Comparison of ENCODE assay signal across 1 cellular context in the genomic region with DNA sequence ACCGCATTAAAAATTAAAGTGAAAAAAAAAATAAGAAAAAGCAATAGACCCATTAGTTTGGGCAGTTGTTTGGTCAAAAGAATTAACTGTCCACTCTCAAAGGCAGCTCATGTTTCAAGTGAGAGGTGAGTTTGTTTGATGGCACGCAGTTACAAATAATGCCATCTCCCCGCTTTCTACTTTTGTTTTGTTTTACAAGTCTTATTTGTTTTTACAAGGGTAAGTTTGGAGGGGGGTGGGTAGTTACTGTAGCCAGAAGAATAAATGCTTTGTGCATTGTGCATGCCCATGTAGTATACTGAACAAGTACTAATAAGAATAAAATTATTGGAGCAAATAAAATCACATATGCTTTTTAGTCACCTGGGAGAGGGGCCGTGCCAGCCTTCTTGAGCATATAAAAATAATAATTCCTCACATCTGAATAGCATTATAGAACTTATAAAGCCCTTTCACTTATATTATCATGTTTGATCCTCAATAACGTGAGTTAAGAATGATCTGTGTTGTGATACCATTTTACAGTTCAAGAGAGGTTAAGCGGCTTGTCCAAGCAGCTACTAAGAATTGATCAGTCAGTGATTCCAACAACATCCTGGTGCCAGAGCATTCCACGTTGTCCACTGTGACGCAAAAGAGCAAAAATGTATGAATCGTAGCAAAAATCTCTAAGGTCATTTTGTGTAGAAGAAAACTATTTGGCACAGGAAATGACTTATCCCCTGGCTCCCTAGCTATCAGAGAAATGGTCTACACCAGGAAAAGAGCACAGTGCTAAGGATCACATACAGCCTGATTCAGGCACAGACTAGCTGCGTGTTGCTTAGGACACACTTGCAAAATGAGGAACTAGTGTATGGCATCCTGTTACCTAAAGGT.
TF ChIP-seq lines count a peak whose summit lies in the region.

No MANE protein-coding gene starts in this region.

TF ChIP-seq in SK-N-SH, 30 proteins besides CTCF, POLR2A, EP300 and RAD21 (continued from another document):
- TF ChIP-seq PBX3 (IDR thresholded peaks at IDR 0.05) (peak; percentile 59), NRF1 (IDR thresholded peaks at IDR 0.05; ENCODE audit: low read depth, low read length) (no peak), FOSL2 (IDR thresholded peaks at IDR 0.05; ENCODE audit: borderline replicate concordance, low read depth) (peak; percentile 80), RXRA (IDR thresholded peaks at IDR 0.05; ENCODE audit: borderline replicate concordance, low read depth) (peak; percentile 62; the same call in 1 of the 2 replicates), CHD2 (IDR thresholded peaks at IDR 0.05; ENCODE audit: low read length, partially characterized antibody) (no peak), RFX5 (IDR thresholded peaks at IDR 0.05; ENCODE audit: low read length) (no peak), YY1 (IDR thresholded peaks at IDR 0.05; ENCODE audit: low read depth) (no peak), NFIC (IDR thresholded peaks at IDR 0.05; ENCODE audit: borderline replicate concordance) (peak; percentile 87), SMC3 (IDR thresholded peaks at IDR 0.05; ENCODE audit: low read depth, low read length) (no peak), TCF12 (IDR thresholded peaks at IDR 0.05) (peak; percentile 73), MEF2A (IDR thresholded peaks at IDR 0.05; ENCODE audit: borderline replicate concordance, low read depth) (no peak), RCOR1 (IDR thresholded peaks at IDR 0.05; ENCODE audit: low read length) (no peak), POLR2AphosphoS5 (IDR thresholded peaks at IDR 0.05; ENCODE audit: low read depth, low read length) (peak; percentile 34; the same call in 1 of the 2 replicates), TEAD4 (IDR thresholded peaks at IDR 0.05; ENCODE audit: borderline replicate concordance, insufficient read depth) (peak; percentile 80; the same call in 1 of the 2 replicates), JUND (IDR thresholded peaks at IDR 0.05) (peak; percentile 84), FOXJ3 (CRISPR knock-in tag; IDR thresholded peaks at IDR 0.05) (no peak), ELF1 (IDR thresholded peaks at IDR 0.05) (no peak)
- TF ChIP-seq, protein P1, sequence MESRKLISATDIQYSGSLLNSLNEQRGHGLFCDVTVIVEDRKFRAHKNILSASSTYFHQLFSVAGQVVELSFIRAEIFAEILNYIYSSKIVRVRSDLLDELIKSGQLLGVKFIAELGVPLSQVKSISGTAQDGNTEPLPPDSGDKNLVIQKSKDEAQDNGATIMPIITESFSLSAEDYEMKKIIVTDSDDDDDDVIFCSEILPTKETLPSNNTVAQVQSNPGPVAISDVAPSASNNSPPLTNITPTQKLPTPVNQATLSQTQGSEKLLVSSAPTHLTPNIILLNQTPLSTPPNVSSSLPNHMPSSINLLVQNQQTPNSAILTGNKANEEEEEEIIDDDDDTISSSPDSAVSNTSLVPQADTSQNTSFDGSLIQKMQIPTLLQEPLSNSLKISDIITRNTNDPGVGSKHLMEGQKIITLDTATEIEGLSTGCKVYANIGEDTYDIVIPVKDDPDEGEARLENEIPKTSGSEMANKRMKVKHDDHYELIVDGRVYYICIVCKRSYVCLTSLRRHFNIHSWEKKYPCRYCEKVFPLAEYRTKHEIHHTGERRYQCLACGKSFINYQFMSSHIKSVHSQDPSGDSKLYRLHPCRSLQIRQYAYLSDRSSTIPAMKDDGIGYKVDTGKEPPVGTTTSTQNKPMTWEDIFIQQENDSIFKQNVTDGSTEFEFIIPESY (IDR thresholded peaks at IDR 0.05; ENCODE audit: borderline replicate concordance, low read depth), result 0 out of 2 replicates have a peak, but pooled peaks have one; percentile 20
- TF ChIP-seq, protein P2, sequence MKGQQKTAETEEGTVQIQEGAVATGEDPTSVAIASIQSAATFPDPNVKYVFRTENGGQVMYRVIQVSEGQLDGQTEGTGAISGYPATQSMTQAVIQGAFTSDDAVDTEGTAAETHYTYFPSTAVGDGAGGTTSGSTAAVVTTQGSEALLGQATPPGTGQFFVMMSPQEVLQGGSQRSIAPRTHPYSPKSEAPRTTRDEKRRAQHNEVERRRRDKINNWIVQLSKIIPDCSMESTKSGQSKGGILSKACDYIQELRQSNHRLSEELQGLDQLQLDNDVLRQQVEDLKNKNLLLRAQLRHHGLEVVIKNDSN (IDR thresholded peaks at IDR 0.05; ENCODE audit: borderline replicate concordance, low read depth), result no peak
- TF ChIP-seq, protein P3, sequence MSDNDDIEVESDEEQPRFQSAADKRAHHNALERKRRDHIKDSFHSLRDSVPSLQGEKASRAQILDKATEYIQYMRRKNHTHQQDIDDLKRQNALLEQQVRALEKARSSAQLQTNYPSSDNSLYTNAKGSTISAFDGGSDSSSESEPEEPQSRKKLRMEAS (IDR thresholded peaks at IDR 0.05; ENCODE audit: low read depth), result peak; percentile 59
- TF ChIP-seq, protein P4, sequence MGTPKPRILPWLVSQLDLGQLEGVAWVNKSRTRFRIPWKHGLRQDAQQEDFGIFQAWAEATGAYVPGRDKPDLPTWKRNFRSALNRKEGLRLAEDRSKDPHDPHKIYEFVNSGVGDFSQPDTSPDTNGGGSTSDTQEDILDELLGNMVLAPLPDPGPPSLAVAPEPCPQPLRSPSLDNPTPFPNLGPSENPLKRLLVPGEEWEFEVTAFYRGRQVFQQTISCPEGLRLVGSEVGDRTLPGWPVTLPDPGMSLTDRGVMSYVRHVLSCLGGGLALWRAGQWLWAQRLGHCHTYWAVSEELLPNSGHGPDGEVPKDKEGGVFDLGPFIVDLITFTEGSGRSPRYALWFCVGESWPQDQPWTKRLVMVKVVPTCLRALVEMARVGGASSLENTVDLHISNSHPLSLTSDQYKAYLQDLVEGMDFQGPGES (IDR thresholded peaks at IDR 0.05; ENCODE audit: low read depth, low read length), result no peak
